Comparison of ENCODE assay signal across 2 cellular contexts in the genomic region with DNA sequence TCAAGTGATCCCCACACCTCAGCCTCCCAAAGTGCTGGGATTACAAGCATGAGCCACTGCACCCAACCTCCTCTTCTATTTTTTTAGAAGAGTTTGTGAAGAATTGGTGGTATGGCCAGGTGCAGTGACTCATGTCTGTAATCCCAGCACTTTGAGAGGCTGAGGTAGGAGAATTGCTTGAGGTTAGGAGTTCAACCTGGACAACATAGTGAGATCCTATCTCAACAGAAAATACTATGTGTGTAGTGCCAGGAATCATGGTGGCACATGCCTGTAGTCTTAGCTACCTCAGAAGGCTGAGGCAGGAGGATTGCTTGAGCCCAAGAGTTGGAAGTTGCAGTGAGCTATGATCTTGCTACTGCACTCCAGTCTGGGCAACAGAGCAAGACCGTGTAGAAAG.
TF ChIP-seq lines count a peak whose summit lies in the region.

No MANE protein-coding gene starts in this region.

TF ChIP-seq in HepG2, 621 proteins besides CTCF, POLR2A, EP300 and RAD21:
- TF ChIP-seq ZFP1 (CRISPR knock-in tag; IDR thresholded peaks at IDR 0.05) (no peak), ARNTL (CRISPR knock-in tag; IDR thresholded peaks at IDR 0.05) (no peak), ZFP36L2 (CRISPR knock-in tag; IDR thresholded peaks at IDR 0.05) (no peak), SIN3A (IDR thresholded peaks at IDR 0.05; ENCODE audit: borderline replicate concordance, low read depth, low read length) (no peak), FIP1L1 (IDR thresholded peaks at IDR 0.05; ENCODE audit: borderline replicate concordance, insufficient read depth, low read depth, low read length) (no peak), ZNF121 (CRISPR knock-in tag; IDR thresholded peaks at IDR 0.05) (peak; percentile 30; the same call in 1 of the 2 replicates), ZBTB8A (CRISPR knock-in tag; IDR thresholded peaks at IDR 0.05; ENCODE audit: borderline replicate concordance, low read depth) (no peak), ZNF615 (CRISPR knock-in tag; IDR thresholded peaks at IDR 0.05; ENCODE audit: borderline replicate concordance) (no peak)

TF ChIP-seq in K562, 482 proteins besides CTCF, POLR2A, EP300 and RAD21:
- TF ChIP-seq U2AF1 (optimal IDR thresholded peaks at IDR 0.05; ENCODE audit: low read depth, low read length), result no peak
- no peak for TF ChIP-seq BMI1 (IDR thresholded peaks at IDR 0.05; ENCODE audit: low read length)
- 0 out of 2 replicates have a peak, but pooled peaks have one; percentile 5 for TF ChIP-seq ZNF121 (CRISPR knock-in tag; conservative IDR thresholded peaks at IDR 0.05)
- no peak for TF ChIP-seq LEF1 (IDR thresholded peaks at IDR 0.05)
